In genomic region chr19:46494936-46495788, GRCh38 we compare ENCODE assay signal across 9 cellular contexts. TPM values are rescaled to one million over a fixed set of nuclear protein-coding genes. Genes with fewer than 3 reads are reported as not detected.
A peak's percentile ranks its signal among the peaks of the same experiment; 100 is the strongest.
DNase-seq lines count a peak whose midpoint lies in the region; ATAC-seq and TF ChIP-seq lines count a peak whose summit lies in the region.
"Had no signal": no experiment of that assay in that cellular context is flagged by ENCODE, and none has a peak within 500 bp of the region (broad histone marks: within the 10 kb centered on the region; RNA-seq: fewer than 3 reads in every experiment).

No MANE protein-coding gene starts in this region.

- H3K14ac ChIP-seq in H9 (ENCODE audit: insufficient read depth, low read length): 0 out of 2 replicates have a peak overlapping the region, but pooled peaks have one; percentile 36

- no peak overlapping the region for H4K91ac ChIP-seq in H9 (ENCODE audit: insufficient read length, low read depth, low read length)

- H3K56ac ChIP-seq in H9 (ENCODE audit: insufficient read length, low read depth, low read length): no peak overlapping the region

- TF ChIP-seq CTCF in H9 (conservative IDR thresholded peaks at IDR 0.05): no peak

- H2AK5ac ChIP-seq in H9 (ENCODE audit: insufficient read length, low read length): no peak overlapping the region

- H2BK20ac ChIP-seq in H9 (ENCODE audit: low read depth, low read length, poor library complexity, severe bottlenecking): no peak overlapping the region

- no peaks in the 10 kb centered on the region for H4K20me1 ChIP-seq in H9 (ENCODE audit: control insufficient read depth, insufficient read depth, insufficient read length)

- H3K27me3 ChIP-seq in H9 (ENCODE audit: insufficient read depth, low read length) (no peaks in the 10 kb centered on the region; the same call in 1 of the 2 replicates), adipocyte (replicated peaks; ENCODE audit: control insufficient read depth, insufficient read depth, low read length) (no peaks in the 10 kb centered on the region), iPS-20b (ENCODE audit: insufficient read depth, low read length) (peaks cover 55% of the 10 kb centered on the region)

- H2BK12ac ChIP-seq in H9 (ENCODE audit: insufficient read length, low read depth, low read length): no peak overlapping the region

- no peak overlapping the region for H4K8ac ChIP-seq in H9 (replicated peaks; ENCODE audit: insufficient read length, low read depth, low read length)

- no peak overlapping the region for H2BK120ac ChIP-seq in H9 (ENCODE audit: low read depth, low read length, poor library complexity, severe bottlenecking)

- no peaks in the 10 kb centered on the region for H3K79me2 ChIP-seq in H9 (ENCODE audit: insufficient read depth, low read length)

- peaks cover 0 to 7% (median 3%) of the 10 kb centered on the region in 3 experiments; a peak in 3 of 7 replicates for H3K36me3 Mint-ChIP-seq in H9 (ENCODE audit: insufficient read depth in 1 of 3, low read depth in 3 of 3)
- peaks cover 5% of the 10 kb centered on the region for H3K36me3 Mint-ChIP-seq in stimulated activated effector memory CD8-positive, alpha-beta T cell treated with anti-CD3 and anti-CD28 coated beads, Interleukin-12 subunit alpha, Interleukin-12 subunit beta, amount 100 ng/mL, for 72 hours

- DNase-seq in H9 (peak; percentile 46), adipocyte (ENCODE audit: low read depth) (no peak), GF-D8 (lab: John Stamatoyannopoulos, UW) (no peak)
- no peak for DNase-seq in stimulated activated effector memory CD8-positive, alpha-beta T cell treated with anti-CD3 and anti-CD28 coated beads, Interleukin-12 subunit alpha, Interleukin-12 subunit beta, amount 100 ng/mL, for 72 hours (ENCODE audit: low spot score in 2 of 2)
- DNase-seq: activated B cell treated with CpG ODN at 0.5 μM for 24 hours had no signal

- peaks cover 40% of the 10 kb centered on the region for H3K27me3 Mint-ChIP-seq in H9 (ENCODE audit: low read depth)

- H2BK5ac ChIP-seq in H9 (ENCODE audit: insufficient read length, low read length): no peak overlapping the region

- H3K4me3 ChIP-seq in adipocyte (ENCODE audit: low read length) (peak overlapping the region; percentile 70), iPS-20b (ENCODE audit: low read length) (peak overlapping the region; percentile 62)
- H3K4me3 ChIP-seq: mucosa of descending colon had no signal

- H3K9me3 ChIP-seq in H9 (ENCODE audit: control insufficient read depth, low read depth, low read length) (no peaks in the 10 kb centered on the region), adipocyte (ENCODE audit: control insufficient read depth, low read length) (no peaks in the 10 kb centered on the region), iPS-20b (ENCODE audit: insufficient read depth, low read depth, low read length) (peaks cover 5% of the 10 kb centered on the region; the same call in 1 of the 2 replicates)
- H3K9me3 ChIP-seq: mucosa of descending colon had no signal

- H3K79me1 ChIP-seq in H9 (ENCODE audit: insufficient read depth, low read depth, low read length, poor library complexity, severe bottlenecking): no peaks in the 10 kb centered on the region

- H3K9ac ChIP-seq in H9 (ENCODE audit: extremely low read depth, insufficient read length, low read length) (no peak overlapping the region), adipocyte (ENCODE audit: low read length) (peak overlapping the region; percentile 78), iPS-20b (ENCODE audit: low read depth, low read length) (no peak overlapping the region)

- no peak overlapping the region for H3K27ac Mint-ChIP-seq in H9
- no peak overlapping the region for H3K27ac Mint-ChIP-seq in stimulated activated effector memory CD8-positive, alpha-beta T cell treated with anti-CD3 and anti-CD28 coated beads, Interleukin-12 subunit alpha, Interleukin-12 subunit beta, amount 100 ng/mL, for 72 hours
- H3K27ac Mint-ChIP-seq: activated B cell treated with CpG ODN at 0.5 μM for 24 hours had no signal

- peaks cover 0 to 2% of the 10 kb centered on the region in 2 experiments; a peak in 1 of 5 replicates for H3K9me3 Mint-ChIP-seq in H9
- no peaks in the 10 kb centered on the region for H3K9me3 Mint-ChIP-seq in stimulated activated effector memory CD8-positive, alpha-beta T cell treated with anti-CD3 and anti-CD28 coated beads, Interleukin-12 subunit alpha, Interleukin-12 subunit beta, amount 100 ng/mL, for 72 hours
- H3K9me3 Mint-ChIP-seq: activated B cell treated with CpG ODN at 0.5 μM for 24 hours had no signal

- no peak overlapping the region for H3K23ac ChIP-seq in H9 (ENCODE audit: insufficient read length, low read depth, low read length)

- peaks cover 11% of the 10 kb centered on the region for H3K23me2 ChIP-seq in H9 (ENCODE audit: insufficient read length, low read depth, low read length, poor library complexity, severe bottlenecking)

- H4K5ac ChIP-seq in H9 (ENCODE audit: insufficient read length, low read depth, low read length): no peak overlapping the region

- ATAC-seq in stimulated activated effector memory CD8-positive, alpha-beta T cell treated with anti-CD3 and anti-CD28 coated beads, Interleukin-12 subunit alpha, Interleukin-12 subunit beta, amount 100 ng/mL, for 72 hours: no peak
- no peak for ATAC-seq in GM19452 (IDR thresholded peaks at IDR 0.05; ENCODE audit: unreplicated experiment)
- ATAC-seq in esophagus mucosa: no peak

- WGBS in H9 (ENCODE audit: extremely low coverage, insufficient read length, low lambda C conversion rate): no CpG with 5 or more reads among the region's 49 CpGs

- no peak overlapping the region for H3T11ph ChIP-seq in H9 (ENCODE audit: low read length)

- H3K36me3 ChIP-seq in adipocyte (ENCODE audit: control insufficient read depth, insufficient read depth, low read length, severe bottlenecking) (no peaks in the 10 kb centered on the region), iPS-20b (ENCODE audit: insufficient read depth, low read depth, low read length) (no peaks in the 10 kb centered on the region)

- no peak overlapping the region for H3K18ac ChIP-seq in H9 (ENCODE audit: insufficient read length, low read depth, low read length)

- peaks cover 4 to 27% of the 10 kb centered on the region in 2 experiments; a peak in 3 of 4 replicates for H3K4me1 Mint-ChIP-seq in H9
- H3K4me1 Mint-ChIP-seq in stimulated activated effector memory CD8-positive, alpha-beta T cell treated with anti-CD3 and anti-CD28 coated beads, Interleukin-12 subunit alpha, Interleukin-12 subunit beta, amount 100 ng/mL, for 72 hours: peaks cover 19% of the 10 kb centered on the region

- H2AFZ ChIP-seq in H9 (ENCODE audit: low read length): no peak overlapping the region

- H3K4me1 ChIP-seq in H9 (ENCODE audit: insufficient read depth, low read length) (no peaks in the 10 kb centered on the region), adipocyte (ENCODE audit: control insufficient read depth, insufficient read depth, low read length) (peaks cover 12% of the 10 kb centered on the region), iPS-20b (ENCODE audit: insufficient read depth, low read length) (peaks cover 3% of the 10 kb centered on the region)

- no peak overlapping the region for H3K27ac ChIP-seq in H9 (ENCODE audit: insufficient read length, low read depth, low read length)
- no peak overlapping the region for H3K27ac ChIP-seq in iPS-20b (ENCODE audit: low read length)

- no peak overlapping the region for H3K4ac ChIP-seq in H9 (ENCODE audit: low read depth, low read length)

- peak overlapping the region; percentile 44 to 70 for H3K4me3 Mint-ChIP-seq in H9
- H3K4me3 Mint-ChIP-seq in stimulated activated effector memory CD8-positive, alpha-beta T cell treated with anti-CD3 and anti-CD28 coated beads, Interleukin-12 subunit alpha, Interleukin-12 subunit beta, amount 100 ng/mL, for 72 hours: peak overlapping the region; percentile 57

- H3K4me2 ChIP-seq in H9 (ENCODE audit: insufficient read depth, insufficient read length, low read length): peak overlapping the region; percentile 36

- H2BK15ac ChIP-seq in H9 (ENCODE audit: low read depth, low read length): no peak overlapping the region

RNA-seq across cellular contexts. Expression of gene PNMA8B, which starts 0.5 kb away (rescaled TPM):
- total RNA-seq in H9 (2021) (1.4 and 1.5 TPM in 2 replicates), esophagus mucosa (0.08 TPM)

RNA-seq across cellular contexts. Expression of gene PNMA8A, which starts 23.8 kb away (rescaled TPM):
- total RNA-seq in H9 (2021) (22.6 and 23.2 TPM in 2 replicates), esophagus mucosa (0.12 TPM)
- total RNA-seq: activated B cell treated with CpG ODN at 0.5 μM for 24 hours had no signal

Comparison
In these comparisons a context has a peak if more than half of its experiments do, and no peak if none do; other contexts are left out.
1. RNA of gene PNMA8A, which starts 23.8 kb away (total RNA-seq): 22.6 to 23.2 TPM in H9; 0.12 TPM in esophagus mucosa (single experiment); every median in the first group is over 10 times any median in the second.